26 cellular contexts compared by ENCODE assay signal in the genomic region with DNA sequence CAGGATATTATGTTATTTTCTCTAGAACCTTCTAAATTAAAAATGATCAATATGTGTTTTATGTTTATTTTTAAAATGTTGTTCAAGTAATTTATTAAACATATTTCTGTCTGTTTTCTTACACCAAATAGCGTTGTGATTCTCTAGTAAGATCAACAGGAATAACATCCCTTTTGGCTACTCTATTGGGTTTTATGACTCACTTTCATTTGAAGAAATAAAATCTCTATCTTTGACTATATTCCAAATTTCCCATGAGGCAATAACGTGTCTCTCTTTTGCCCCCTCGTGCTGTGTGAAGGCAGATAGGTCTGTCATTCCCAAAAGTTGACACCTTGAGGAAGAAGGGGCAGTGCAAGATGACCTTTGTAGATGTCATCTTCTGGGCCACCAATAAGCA. TPM values are rescaled to one million over a fixed set of nuclear protein-coding genes. Genes with fewer than 3 reads are reported as not detected.
"Had no signal": no experiment of that assay in that cellular context is flagged by ENCODE, and none has a peak within 500 bp of the region (broad histone marks: within the 10 kb centered on the region; RNA-seq: fewer than 3 reads in every experiment).

No MANE protein-coding gene starts in this region.

- H3K4me3 ChIP-seq: SJSA1, SK-N-MC had no signal

- H3K36me3 ChIP-seq: SJSA1 had no signal

- FAIRE-seq: RCC 7860 had no signal

- H3K27ac ChIP-seq: SJSA1, SK-N-MC had no signal

- DNase-seq: KBM-7, MV-4-11, NCI-H1048, NCI-H1105, NCI-H1417, NCI-H1436 treated with DMSO at 0.1 percent for 48 hours, NCI-H1694, NCI-H187 treated with DMSO at 0.1 percent for 48 hours, NCI-H2081, NCI-H2107, NCI-H2171, NCI-H226, NCI-H446, NCI-H510A, NCI-H524 treated with DMSO at 0.1 percent for 48 hours, NCI-H69, NCI-H774, Right ventricle myocardium superior, RPMI8226, SIG-M5 had no signal

- H3K9me3 ChIP-seq: SJSA1 had no signal

- H3K4me1 ChIP-seq: SJSA1 had no signal

RNA-seq across cellular contexts. Expression of a gene that starts 40.9 kb away (rescaled TPM):
- total RNA-seq: HT-29, LHCN-M2, MCF 10A had no signal
